In the genomic region with DNA sequence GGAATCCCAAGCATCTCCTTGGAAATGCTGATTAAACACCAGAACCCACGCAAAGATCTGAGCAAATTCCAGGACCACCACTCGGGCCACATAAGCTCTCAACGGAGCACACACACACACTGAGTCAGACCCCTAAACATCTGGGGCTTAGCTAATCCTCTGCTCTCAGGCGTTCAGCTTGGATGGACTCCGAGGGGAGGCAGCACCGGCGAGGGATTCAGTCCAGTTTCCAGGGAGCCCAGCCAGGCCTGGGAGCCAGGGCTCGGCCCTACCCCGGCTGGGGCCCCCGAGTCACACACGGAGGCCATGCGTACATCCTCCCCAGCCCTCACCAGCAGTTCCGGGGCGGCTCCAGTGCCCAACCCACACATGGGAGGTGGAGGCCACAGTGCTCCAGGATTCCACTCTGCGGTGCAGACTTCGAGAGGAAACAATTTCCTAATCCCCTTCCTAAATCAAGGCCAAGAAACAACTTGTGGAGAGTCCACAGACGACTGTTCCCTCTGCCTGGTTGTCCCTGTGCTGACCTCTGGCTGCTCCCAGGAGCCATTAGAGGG, we compare ENCODE assay signal across 11 cellular contexts.
DNase-seq lines count a peak whose midpoint lies in the region; ATAC-seq and TF ChIP-seq lines count a peak whose summit lies in the region.
"Had no signal": no experiment of that assay in that cellular context is flagged by ENCODE, and none has a peak within 500 bp of the region (broad histone marks: within the 10 kb centered on the region; RNA-seq: fewer than 3 reads in every experiment).

No MANE protein-coding gene starts in this region.

- peak overlapping the region; percentile 56 for H3K27ac Mint-ChIP-seq in osteocyte (ENCODE audit: unreplicated experiment)
- H3K27ac Mint-ChIP-seq: activated naive CD8-positive, alpha-beta T cell had no signal

- H3K36me3 ChIP-seq in prostate gland: no peaks in the 10 kb centered on the region

- H3K4me1 ChIP-seq in prostate gland (replicated peaks): no peaks in the 10 kb centered on the region
- H3K4me1 ChIP-seq: Caco-2 had no signal

- ATAC-seq in HG03095 (IDR thresholded peaks at IDR 0.05; ENCODE audit: unreplicated experiment) (no peak), HG02571 (IDR thresholded peaks at IDR 0.05; ENCODE audit: unreplicated experiment) (no peak)

- H3K9me3 ChIP-seq in prostate gland: no peaks in the 10 kb centered on the region
- H3K9me3 ChIP-seq: Caco-2 had no signal

- H3K36me3 Mint-ChIP-seq in osteocyte (ENCODE audit: unreplicated experiment): no peaks in the 10 kb centered on the region
- H3K36me3 Mint-ChIP-seq: activated naive CD8-positive, alpha-beta T cell had no signal

- 37% methylated on average over 15 of the region's 17 CpGs for WGBS in prostate gland

- peak; percentile 98 for DNase-seq in AG10803 (ENCODE audit: low read depth)
- peak; percentile 35 for DNase-seq in SW480 (ENCODE audit: low spot score)
- DNase-seq in globus pallidus (ENCODE audit: low spot score): peak; percentile 66
- no peak for DNase-seq in osteocyte (ENCODE audit: extremely low spot score, unreplicated experiment)
- no peak for DNase-seq in prostate gland (ENCODE audit: low spot score)
- no peak for DNase-seq in activated CD4-positive, alpha-beta T cell treated with anti-CD3 and anti-CD28 coated beads for 48 hours
- DNase-seq: Caco-2, NCI-H526 treated with DMSO at 0.1 percent for 48 hours had no signal

- H3K27me3 Mint-ChIP-seq in osteocyte (ENCODE audit: unreplicated experiment): no peaks in the 10 kb centered on the region
- H3K27me3 Mint-ChIP-seq: activated naive CD8-positive, alpha-beta T cell had no signal

- H3K4me3 Mint-ChIP-seq in osteocyte (ENCODE audit: unreplicated experiment): no peak overlapping the region
- H3K4me3 Mint-ChIP-seq: activated naive CD8-positive, alpha-beta T cell had no signal

- TF ChIP-seq POLR2A in prostate gland (IDR thresholded peaks at IDR 0.05): no peak

- H3K4me1 Mint-ChIP-seq in osteocyte (ENCODE audit: unreplicated experiment): peaks cover 42% of the 10 kb centered on the region

- H3K4me3 ChIP-seq in AG10803 (ENCODE audit: low read length): peak overlapping the region; percentile 17; the same call in 1 of the 2 replicates
- no peak overlapping the region for H3K4me3 ChIP-seq in prostate gland

- no peaks in the 10 kb centered on the region for H3K27me3 ChIP-seq in prostate gland (replicated peaks; ENCODE audit: insufficient read depth)

- H3K9me3 Mint-ChIP-seq in osteocyte (ENCODE audit: unreplicated experiment): no peaks in the 10 kb centered on the region

- intact Hi-C loops in prostate gland (cut with DNase I): no loop called here

- no peak overlapping the region for H3K27ac ChIP-seq in prostate gland

- TF ChIP-seq CTCF in AG10803 (conservative IDR thresholded peaks at IDR 0.05; ENCODE audit: low read length) (peak; percentile 21), osteocyte (IDR thresholded peaks at IDR 0.05) (no peak), prostate gland (IDR thresholded peaks at IDR 0.05) (no peak)

Comparison
In these comparisons a context has a peak if more than half of its experiments do, and no peak if none do; other contexts are left out.
1. DNase-seq: peak in AG10803 (single experiment), SW480 (single experiment) and globus pallidus (single experiment); none in osteocyte (single experiment), prostate gland (single experiment) and activated CD4-positive, alpha-beta T cell treated with anti-CD3 and anti-CD28 coated beads for 48 hours (single experiment).